ENCODE assay signal across 7 cellular contexts in genomic region chr17:75323043-75323591, GRCh38. TPM values are rescaled to one million over a fixed set of nuclear protein-coding genes. Genes with fewer than 3 reads are reported as not detected.
A peak's percentile ranks its signal among the peaks of the same experiment; 100 is the strongest.
DNase-seq lines count a peak whose midpoint lies in the region; ATAC-seq, FAIRE-seq and TF ChIP-seq lines count a peak whose summit lies in the region.

No MANE protein-coding gene starts in this region.

- H3K4me3 Mint-ChIP-seq in T-helper 2 cell treated with Interferon-gamma antibody and Interleukin-4, amounts not matched to agents 5 μg/mL and 100 μg/mL, for 36 hours = peak overlapping the region; percentile 48

- FAIRE-seq in GM12892 (lab: Jason Lieb, UNC) = peak; percentile 33

- DNase-seq in GM12892 (ENCODE audit: insufficient read length) = no peak
- DNase-seq in NCI-H1930 (lab: John Stamatoyannopoulos, UW) = peak; percentile 61 to 73
- DNase-seq in T-helper 2 cell treated with Interferon-gamma antibody and Interleukin-4, amounts not matched to agents 5 μg/mL and 100 μg/mL, for 36 hours (ENCODE audit: low spot score) = peak; percentile 77
- DNase-seq in amygdala (lab: John Stamatoyannopoulos, UW) = peak in 53 of 56 donors; percentile 7 to 94 (median 65)
- DNase-seq in left ventricle myocardium superior = peak; percentile 86
- DNase-seq in sciatic nerve (ENCODE audit: low spot score) = peak; percentile 95

- H3K9me3 Mint-ChIP-seq in T-helper 2 cell treated with Interferon-gamma antibody and Interleukin-4, amounts not matched to agents 5 μg/mL and 100 μg/mL, for 36 hours = no peaks in the 10 kb centered on the region

- no peaks in the 10 kb centered on the region for H3K27me3 Mint-ChIP-seq in T-helper 2 cell treated with Interferon-gamma antibody and Interleukin-4, amounts not matched to agents 5 μg/mL and 100 μg/mL, for 36 hours (ENCODE audit: low read depth)

- peaks cover 33% of the 10 kb centered on the region for H3K4me1 Mint-ChIP-seq in T-helper 2 cell treated with Interferon-gamma antibody and Interleukin-4, amounts not matched to agents 5 μg/mL and 100 μg/mL, for 36 hours (ENCODE audit: low read depth)

- ATAC-seq in left ventricle myocardium superior (peak; percentile 73), sciatic nerve (peak; percentile 83), HG03175 (IDR thresholded peaks at IDR 0.05; ENCODE audit: unreplicated experiment) (no peak)

- intact Hi-C loops in left ventricle myocardium superior (cut with micrococcal nuclease) = loop anchor here (5.0 kb wide), 1 partner anchor 89 kb away; no protein-coding TSS in a partner anchor
- intact Hi-C loops in sciatic nerve (cut with DNase I) = loop anchor here (5.0 kb wide), 1 partner anchor 84 kb away; the partner anchor contains the start of gene GRB2

- H3K27ac Mint-ChIP-seq in T-helper 2 cell treated with Interferon-gamma antibody and Interleukin-4, amounts not matched to agents 5 μg/mL and 100 μg/mL, for 36 hours = peak overlapping the region; percentile 55

- TF ChIP-seq POLR2A in GM12892 (IDR thresholded peaks at IDR 0.05; ENCODE audit: low read depth, low read length) = no peak

- peaks cover 53% of the 10 kb centered on the region for H3K36me3 Mint-ChIP-seq in T-helper 2 cell treated with Interferon-gamma antibody and Interleukin-4, amounts not matched to agents 5 μg/mL and 100 μg/mL, for 36 hours (ENCODE audit: low read depth)

RNA-seq across cellular contexts. Expression of gene SLC25A19, which starts 33.9 kb away (rescaled TPM):
- 56.3 TPM for polyA plus RNA-seq in GM12892 (2012; ENCODE audit: missing spikeins)
- 23.0 TPM for total RNA-seq in left ventricle myocardium superior
- total RNA-seq in sciatic nerve = 22.5 TPM

RNA-seq across cellular contexts. Expression of gene MIF4GD, which starts 52.1 kb away (rescaled TPM):
- polyA plus RNA-seq in GM12892 (2012; ENCODE audit: missing spikeins) = 33.3 TPM
- total RNA-seq in left ventricle myocardium superior = 15.4 TPM
- total RNA-seq in sciatic nerve = 26.2 TPM
